ENCODE assay signal across 16 cellular contexts in the genomic region with DNA sequence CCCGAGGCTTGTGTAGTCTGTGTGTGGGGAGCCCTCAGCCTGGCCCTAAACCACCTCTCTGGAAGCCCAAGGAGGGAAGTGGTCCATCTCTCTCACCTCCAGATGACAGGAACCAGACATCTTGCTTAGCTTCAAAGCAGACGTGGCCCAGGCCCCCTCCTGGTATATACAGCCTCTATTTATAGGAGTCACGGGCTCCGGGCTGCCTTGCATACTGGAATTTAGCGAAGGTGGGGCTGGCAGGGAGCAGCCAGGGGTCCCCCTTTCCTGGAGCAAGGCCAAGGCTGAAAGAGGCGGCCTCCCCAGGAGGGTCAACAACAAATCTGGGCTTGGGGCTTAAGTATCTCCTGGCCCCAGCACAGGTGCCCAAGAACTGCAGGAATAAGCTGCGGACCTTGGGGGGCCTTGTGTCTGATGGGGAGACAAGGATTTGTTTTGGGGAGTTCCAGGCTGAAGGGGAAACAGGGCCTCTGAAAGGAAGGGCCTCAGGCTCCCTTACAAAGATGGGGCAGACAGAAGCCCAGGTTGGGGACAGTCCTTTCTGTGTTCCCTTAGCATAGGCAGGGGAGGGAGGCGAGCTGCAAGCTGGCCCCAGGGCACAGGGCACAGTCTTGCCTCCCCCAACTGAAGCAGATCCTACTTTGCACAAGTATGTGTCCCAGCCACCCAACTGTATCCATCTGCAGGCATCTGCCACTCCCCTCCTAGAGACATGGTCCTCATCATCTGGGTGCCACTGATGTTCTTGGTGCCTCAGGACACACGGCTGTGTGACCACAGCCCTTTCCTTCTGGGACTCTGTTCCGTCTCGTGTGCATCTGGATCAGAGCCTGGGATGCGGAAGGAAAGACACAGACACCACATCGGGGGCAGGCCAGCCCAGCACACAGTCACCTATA. TPM values are rescaled to one million over a fixed set of nuclear protein-coding genes. Genes with fewer than 3 reads are reported as not detected.
DNase-seq lines count a peak whose midpoint lies in the region; TF ChIP-seq lines count a peak whose summit lies in the region.
"Had no signal": no experiment of that assay in that cellular context is flagged by ENCODE, and none has a peak within 500 bp of the region (broad histone marks: within the 10 kb centered on the region; RNA-seq: fewer than 3 reads in every experiment).

No MANE protein-coding gene starts in this region.

- peaks cover 29 to 81% (median 61%) of the 10 kb centered on the region in 3 donors for H3K4me1 ChIP-seq in esophagus squamous epithelium
- H3K4me1 ChIP-seq in tibial nerve = peaks cover 0 to 90% (median 77%) of the 10 kb centered on the region in 4 donors

- H3K9me3 ChIP-seq in esophagus squamous epithelium (no peaks in the 10 kb centered on the region), tibial nerve (no peaks in the 10 kb centered on the region)

- no peak for TF ChIP-seq EP300 in tibial nerve (IDR thresholded peaks at IDR 0.05)

- no peak overlapping the region for H3K4me3 Mint-ChIP-seq in activated CD4-positive, alpha-beta T cell treated with anti-CD3 and anti-CD28 coated beads, Interleukin-2, amount 10 ng/mL, durations not matched to agents 24 days and 14 days
- H3K4me3 Mint-ChIP-seq in activated CD4-positive, alpha-beta T cell treated with anti-CD3 and anti-CD28 coated beads, Interleukin-2, amount 10 ng/mL, durations not matched to agents 7 days and 5 days = no peak overlapping the region
- H3K4me3 Mint-ChIP-seq in nephron progenitor cell = no peak overlapping the region

- 83 to 100% methylated on average over 1 of the region's 13 CpGs for WGBS in esophagus squamous epithelium, 2 donors
- WGBS in tibial nerve, 2 donors = 52 to 61% methylated on average over 12 to 13 of the region's 13 CpGs

- no peaks in the 10 kb centered on the region for H3K36me3 Mint-ChIP-seq in activated CD4-positive, alpha-beta T cell treated with anti-CD3 and anti-CD28 coated beads, Interleukin-2, amount 10 ng/mL, durations not matched to agents 24 days and 14 days (ENCODE audit: low read depth)
- H3K36me3 Mint-ChIP-seq in activated CD4-positive, alpha-beta T cell treated with anti-CD3 and anti-CD28 coated beads, Interleukin-2, amount 10 ng/mL, durations not matched to agents 7 days and 5 days (ENCODE audit: low read depth) = no peaks in the 10 kb centered on the region
- peaks cover 13% of the 10 kb centered on the region for H3K36me3 Mint-ChIP-seq in nephron progenitor cell (ENCODE audit: low read depth)

- H3K27ac ChIP-seq in esophagus squamous epithelium = peak overlapping the region in 3 of 4 donors; percentile 87 to 92 (median 91)
- peak overlapping the region; percentile 86 to 98 (median 94) for H3K27ac ChIP-seq in tibial nerve

- TF ChIP-seq CTCF in esophagus squamous epithelium (IDR thresholded peaks at IDR 0.05) (no peak), nephron progenitor cell (IDR thresholded peaks at IDR 0.05) (no peak), tibial nerve (IDR thresholded peaks at IDR 0.05) (no peak)

- H3K27me3 Mint-ChIP-seq in activated CD4-positive, alpha-beta T cell treated with anti-CD3 and anti-CD28 coated beads, Interleukin-2, amount 10 ng/mL, durations not matched to agents 24 days and 14 days = peaks cover 8% of the 10 kb centered on the region
- H3K27me3 Mint-ChIP-seq in activated CD4-positive, alpha-beta T cell treated with anti-CD3 and anti-CD28 coated beads, Interleukin-2, amount 10 ng/mL, durations not matched to agents 7 days and 5 days = no peaks in the 10 kb centered on the region
- peaks cover 7% of the 10 kb centered on the region for H3K27me3 Mint-ChIP-seq in nephron progenitor cell (ENCODE audit: low read depth, poor library complexity)

- H3K9me3 Mint-ChIP-seq in activated CD4-positive, alpha-beta T cell treated with anti-CD3 and anti-CD28 coated beads, Interleukin-2, amount 10 ng/mL, durations not matched to agents 24 days and 14 days = no peaks in the 10 kb centered on the region
- H3K9me3 Mint-ChIP-seq in activated CD4-positive, alpha-beta T cell treated with anti-CD3 and anti-CD28 coated beads, Interleukin-2, amount 10 ng/mL, durations not matched to agents 7 days and 5 days = no peaks in the 10 kb centered on the region
- H3K9me3 Mint-ChIP-seq in nephron progenitor cell = no peaks in the 10 kb centered on the region

- POLR2A ChIA-PET in activated CD4-positive, alpha-beta T cell treated with anti-CD3 and anti-CD28 coated beads, Interleukin-2, amount 10 ng/mL, durations not matched to agents 7 days and 5 days (lab: Charles Lee) = no interaction called here

- intact Hi-C loops in activated CD4-positive, alpha-beta T cell treated with anti-CD3 and anti-CD28 coated beads, Interleukin-2, amount 10 ng/mL, durations not matched to agents 24 days and 14 days (cut with micrococcal nuclease) = loop anchor here (1.0 to 5.0 kb wide), 2 partner anchors 12 to 34 kb away; partner anchors contain the start of gene ZCCHC24
- intact Hi-C loops in esophagus squamous epithelium (cut with DNase I) = no loop called here

- H3K27ac Mint-ChIP-seq in activated CD4-positive, alpha-beta T cell treated with anti-CD3 and anti-CD28 coated beads, Interleukin-2, amount 10 ng/mL, durations not matched to agents 24 days and 14 days = peak overlapping the region; percentile 49
- H3K27ac Mint-ChIP-seq in activated CD4-positive, alpha-beta T cell treated with anti-CD3 and anti-CD28 coated beads, Interleukin-2, amount 10 ng/mL, durations not matched to agents 7 days and 5 days = no peak overlapping the region
- peak overlapping the region; percentile 74 for H3K27ac Mint-ChIP-seq in nephron progenitor cell

- no peak for DNase-seq in activated CD4-positive, alpha-beta T cell treated with anti-CD3 and anti-CD28 coated beads, Interleukin-2, amount 10 ng/mL, durations not matched to agents 24 days and 14 days
- DNase-seq in activated CD4-positive, alpha-beta T cell treated with anti-CD3 and anti-CD28 coated beads, Interleukin-2, amount 10 ng/mL, durations not matched to agents 7 days and 5 days = no peak
- DNase-seq in esophagus squamous epithelium (lab: John Stamatoyannopoulos, UW) = no peak
- DNase-seq in nephron progenitor cell = no peak
- no peak for DNase-seq in tibial nerve (ENCODE audit: low spot score in 2 of 2)
- DNase-seq in NCI-H526 (lab: John Stamatoyannopoulos, UW) = no peak
- no peak for DNase-seq in ecto neural progenitor cell (ENCODE audit: low spot score)
- DNase-seq in NCI-H2196 (lab: John Stamatoyannopoulos, UW; ENCODE audit: unreplicated experiment) = no peak
- DNase-seq: amygdala, hippocampal formation, NCI-H1092, NCI-H526 treated with DMSO at 0.1 percent for 48 hours, SHP77 treated with DMSO at 0.1 percent for 48 hours, trophoblast cell had no signal

- H3K4me1 Mint-ChIP-seq in activated CD4-positive, alpha-beta T cell treated with anti-CD3 and anti-CD28 coated beads, Interleukin-2, amount 10 ng/mL, durations not matched to agents 24 days and 14 days = peaks cover 12% of the 10 kb centered on the region
- H3K4me1 Mint-ChIP-seq in activated CD4-positive, alpha-beta T cell treated with anti-CD3 and anti-CD28 coated beads, Interleukin-2, amount 10 ng/mL, durations not matched to agents 7 days and 5 days = peaks cover 6% of the 10 kb centered on the region
- H3K4me1 Mint-ChIP-seq in nephron progenitor cell = peaks cover 60% of the 10 kb centered on the region

- CTCF ChIA-PET in activated CD4-positive, alpha-beta T cell treated with anti-CD3 and anti-CD28 coated beads, Interleukin-2, amount 10 ng/mL, durations not matched to agents 7 days and 5 days (lab: Charles Lee) = interaction anchor here (1.1 to 1.8 kb wide), 3 partner anchors 8 to 43 kb away, joined by 3 to 4 read pairs (median 4); no protein-coding TSS in a partner anchor

- TF ChIP-seq POLR2A in esophagus squamous epithelium (IDR thresholded peaks at IDR 0.05) (no peak), tibial nerve (IDR thresholded peaks at IDR 0.05) (no peak)

- H3K27me3 ChIP-seq in esophagus squamous epithelium = no peaks in the 10 kb centered on the region
- H3K27me3 ChIP-seq in tibial nerve = no peaks in the 10 kb centered on the region

- peaks cover 0 to 24% (median 0%) of the 10 kb centered on the region in 3 donors for H3K36me3 ChIP-seq in esophagus squamous epithelium
- peaks cover 0 to 42% (median 0%) of the 10 kb centered on the region in 3 donors for H3K36me3 ChIP-seq in tibial nerve

- H3K4me3 ChIP-seq in esophagus squamous epithelium (no peak overlapping the region), tibial nerve (no peak overlapping the region)
- H3K4me3 ChIP-seq: lung had no signal

RNA-seq across cellular contexts. Expression of gene ZCCHC24, which starts 11.9 kb away (rescaled TPM):
- 0.66 and 1.4 TPM in 2 replicates for total RNA-seq in activated CD4-positive, alpha-beta T cell treated with anti-CD3 and anti-CD28 coated beads, Interleukin-2, amount 10 ng/mL, durations not matched to agents 24 days and 14 days
- under 1 TPM; 0.52 to 0.73 TPM for total RNA-seq in activated CD4-positive, alpha-beta T cell treated with anti-CD3 and anti-CD28 coated beads, Interleukin-2, amount 10 ng/mL, durations not matched to agents 7 days and 5 days
- total RNA-seq in esophagus squamous epithelium (10 to 100 TPM in 1 of 4 donors, 1 to 10 TPM in 3; 2.2 to 26.1 (median 6.4) TPM), tibial nerve (100 to 1,000 TPM; 122 to 165 (median 138) TPM)
- total RNA-seq: HT-29 had no signal

Comparison
In these comparisons a context has a peak if more than half of its experiments do, and no peak if none do; other contexts are left out.
1. RNA of gene ZCCHC24, which starts 11.9 kb away (total RNA-seq): 122 to 165 TPM in tibial nerve; 2.2 to 26.1 TPM in esophagus squamous epithelium, 0.66 to 1.4 TPM in activated CD4-positive, alpha-beta T cell treated with anti-CD3 and anti-CD28 coated beads, Interleukin-2, amount 10 ng/mL, durations not matched to agents 24 days and 14 days and 0.52 to 0.73 TPM in activated CD4-positive, alpha-beta T cell treated with anti-CD3 and anti-CD28 coated beads, Interleukin-2, amount 10 ng/mL, durations not matched to agents 7 days and 5 days; every median in the first group is over 4 times any median in the second.